ENCODE assay signal across 1 cellular context in the genomic region with DNA sequence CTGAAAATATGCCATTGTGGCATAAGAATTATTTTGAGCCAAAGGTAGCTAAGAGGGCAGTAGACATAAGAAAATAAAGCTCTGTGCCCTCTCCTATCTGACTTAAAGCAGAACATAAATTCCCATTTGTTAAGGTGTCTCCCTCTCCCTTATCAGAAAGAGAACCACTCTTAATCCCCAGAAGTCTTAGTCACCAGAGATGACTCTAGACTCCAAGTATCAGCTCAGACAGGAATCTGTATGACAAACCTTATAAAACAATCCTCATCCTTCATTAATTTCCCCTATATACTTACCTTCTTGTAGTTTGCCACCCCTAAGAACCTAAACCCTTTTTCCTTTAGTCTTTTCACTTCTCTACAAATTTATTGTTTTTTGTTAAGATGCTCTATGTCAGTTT.
TF ChIP-seq lines count a peak whose summit lies in the region.

No MANE protein-coding gene starts in this region.

TF ChIP-seq in K562, 482 proteins besides CTCF, POLR2A, EP300 and RAD21 (continued from another document):
- 0 out of 2 replicates have a peak, but pooled peaks have one; percentile 15 for TF ChIP-seq SMAD4 (CRISPR knock-in tag; conservative IDR thresholded peaks at IDR 0.05)
- TF ChIP-seq POLR2AphosphoS5 (IDR thresholded peaks at IDR 0.05; ENCODE audit: control insufficient read depth, insufficient read depth, low read depth, low read length): 0 out of 2 replicates have a peak, but pooled peaks have one; percentile 34
- no peak for TF ChIP-seq E2F3 (CRISPR knock-in tag; IDR thresholded peaks at IDR 0.05)
- TF ChIP-seq CBFA2T3 (IDR thresholded peaks at IDR 0.05): peak; percentile 84
- no peak for TF ChIP-seq FOXA1 (IDR thresholded peaks at IDR 0.05; ENCODE audit: borderline replicate concordance)
- no peak for TF ChIP-seq ATF7 (IDR thresholded peaks at IDR 0.05)
- TF ChIP-seq C11orf30 (IDR thresholded peaks at IDR 0.05; ENCODE audit: low read depth): peak; percentile 51; the same call in 1 of the 2 replicates
- TF ChIP-seq SMARCA4 (IDR thresholded peaks at IDR 0.05): peak; percentile 92
- TF ChIP-seq CBFA2T2 (conservative IDR thresholded peaks at IDR 0.05): peak; percentile 68
- TF ChIP-seq CREBBP (IDR thresholded peaks at IDR 0.05; ENCODE audit: low read depth, low read length): no peak
- peak; percentile 46; the same call in 1 of the 2 replicates for TF ChIP-seq ZNF316 (IDR thresholded peaks at IDR 0.05)
- TF ChIP-seq MIER1 (IDR thresholded peaks at IDR 0.05; ENCODE audit: low read depth): peak; percentile 22; the same call in 1 of the 2 replicates
- peak; percentile 42; the same call in 1 of the 2 replicates for TF ChIP-seq LEF1 (IDR thresholded peaks at IDR 0.05)
- TF ChIP-seq MYC (IDR thresholded peaks at IDR 0.05; ENCODE audit: low read depth, low read length): no peak
- no peak for TF ChIP-seq MYC (CRISPR knock-in tag; IDR thresholded peaks at IDR 0.05; ENCODE audit: borderline replicate concordance, low read depth)
- no peak for TF ChIP-seq LCOR (CRISPR knock-in tag; IDR thresholded peaks at IDR 0.05)
- TF ChIP-seq ZBED1 (IDR thresholded peaks at IDR 0.05): no peak
- TF ChIP-seq, protein P1, sequence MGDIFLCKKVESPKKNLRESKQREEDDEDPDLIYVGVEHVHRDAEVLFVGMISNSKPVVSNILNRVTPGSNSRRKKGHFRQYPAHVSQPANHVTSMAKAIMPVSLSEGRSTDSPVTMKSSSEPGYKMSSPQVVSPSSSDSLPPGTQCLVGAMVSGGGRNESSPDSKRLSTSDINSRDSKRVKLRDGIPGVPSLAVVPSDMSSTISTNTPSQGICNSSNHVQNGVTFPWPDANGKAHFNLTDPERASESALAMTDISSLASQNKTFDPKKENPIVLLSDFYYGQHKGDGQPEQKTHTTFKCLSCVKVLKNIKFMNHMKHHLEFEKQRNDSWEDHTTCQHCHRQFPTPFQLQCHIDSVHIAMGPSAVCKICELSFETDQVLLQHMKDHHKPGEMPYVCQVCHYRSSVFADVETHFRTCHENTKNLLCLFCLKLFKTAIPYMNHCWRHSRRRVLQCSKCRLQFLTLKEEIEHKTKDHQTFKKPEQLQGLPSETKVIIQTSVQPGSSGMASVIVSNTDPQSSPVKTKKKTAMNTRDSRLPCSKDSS (IDR thresholded peaks at IDR 0.05; ENCODE audit: low read depth, partially characterized antibody): no peak
- TF ChIP-seq CREB1 (IDR thresholded peaks at IDR 0.05): no peak
- no peak for TF ChIP-seq CREB1 (CRISPR knock-in tag; IDR thresholded peaks at IDR 0.05)
- TF ChIP-seq ZNF311 (CRISPR knock-in tag; IDR thresholded peaks at IDR 0.05): no peak
- TF ChIP-seq, protein P2, sequence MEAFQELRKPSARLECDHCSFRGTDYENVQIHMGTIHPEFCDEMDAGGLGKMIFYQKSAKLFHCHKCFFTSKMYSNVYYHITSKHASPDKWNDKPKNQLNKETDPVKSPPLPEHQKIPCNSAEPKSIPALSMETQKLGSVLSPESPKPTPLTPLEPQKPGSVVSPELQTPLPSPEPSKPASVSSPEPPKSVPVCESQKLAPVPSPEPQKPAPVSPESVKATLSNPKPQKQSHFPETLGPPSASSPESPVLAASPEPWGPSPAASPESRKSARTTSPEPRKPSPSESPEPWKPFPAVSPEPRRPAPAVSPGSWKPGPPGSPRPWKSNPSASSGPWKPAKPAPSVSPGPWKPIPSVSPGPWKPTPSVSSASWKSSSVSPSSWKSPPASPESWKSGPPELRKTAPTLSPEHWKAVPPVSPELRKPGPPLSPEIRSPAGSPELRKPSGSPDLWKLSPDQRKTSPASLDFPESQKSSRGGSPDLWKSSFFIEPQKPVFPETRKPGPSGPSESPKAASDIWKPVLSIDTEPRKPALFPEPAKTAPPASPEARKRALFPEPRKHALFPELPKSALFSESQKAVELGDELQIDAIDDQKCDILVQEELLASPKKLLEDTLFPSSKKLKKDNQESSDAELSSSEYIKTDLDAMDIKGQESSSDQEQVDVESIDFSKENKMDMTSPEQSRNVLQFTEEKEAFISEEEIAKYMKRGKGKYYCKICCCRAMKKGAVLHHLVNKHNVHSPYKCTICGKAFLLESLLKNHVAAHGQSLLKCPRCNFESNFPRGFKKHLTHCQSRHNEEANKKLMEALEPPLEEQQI (IDR thresholded peaks at IDR 0.05): peak; percentile 44; the same call in 1 of the 2 replicates
- TF ChIP-seq, protein P3, sequence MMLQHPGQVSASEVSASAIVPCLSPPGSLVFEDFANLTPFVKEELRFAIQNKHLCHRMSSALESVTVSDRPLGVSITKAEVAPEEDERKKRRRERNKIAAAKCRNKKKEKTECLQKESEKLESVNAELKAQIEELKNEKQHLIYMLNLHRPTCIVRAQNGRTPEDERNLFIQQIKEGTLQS (IDR thresholded peaks at IDR 0.05): peak; percentile 81
- TF ChIP-seq, protein P3 (CRISPR knock-in tag; conservative IDR thresholded peaks at IDR 0.05): no peak
- TF ChIP-seq, protein P4, sequence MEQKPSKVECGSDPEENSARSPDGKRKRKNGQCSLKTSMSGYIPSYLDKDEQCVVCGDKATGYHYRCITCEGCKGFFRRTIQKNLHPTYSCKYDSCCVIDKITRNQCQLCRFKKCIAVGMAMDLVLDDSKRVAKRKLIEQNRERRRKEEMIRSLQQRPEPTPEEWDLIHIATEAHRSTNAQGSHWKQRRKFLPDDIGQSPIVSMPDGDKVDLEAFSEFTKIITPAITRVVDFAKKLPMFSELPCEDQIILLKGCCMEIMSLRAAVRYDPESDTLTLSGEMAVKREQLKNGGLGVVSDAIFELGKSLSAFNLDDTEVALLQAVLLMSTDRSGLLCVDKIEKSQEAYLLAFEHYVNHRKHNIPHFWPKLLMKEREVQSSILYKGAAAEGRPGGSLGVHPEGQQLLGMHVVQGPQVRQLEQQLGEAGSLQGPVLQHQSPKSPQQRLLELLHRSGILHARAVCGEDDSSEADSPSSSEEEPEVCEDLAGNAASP (IDR thresholded peaks at IDR 0.05): no peak
- TF ChIP-seq ZSCAN32 (CRISPR knock-in tag; IDR thresholded peaks at IDR 0.05): no peak
- TF ChIP-seq, protein P5, sequence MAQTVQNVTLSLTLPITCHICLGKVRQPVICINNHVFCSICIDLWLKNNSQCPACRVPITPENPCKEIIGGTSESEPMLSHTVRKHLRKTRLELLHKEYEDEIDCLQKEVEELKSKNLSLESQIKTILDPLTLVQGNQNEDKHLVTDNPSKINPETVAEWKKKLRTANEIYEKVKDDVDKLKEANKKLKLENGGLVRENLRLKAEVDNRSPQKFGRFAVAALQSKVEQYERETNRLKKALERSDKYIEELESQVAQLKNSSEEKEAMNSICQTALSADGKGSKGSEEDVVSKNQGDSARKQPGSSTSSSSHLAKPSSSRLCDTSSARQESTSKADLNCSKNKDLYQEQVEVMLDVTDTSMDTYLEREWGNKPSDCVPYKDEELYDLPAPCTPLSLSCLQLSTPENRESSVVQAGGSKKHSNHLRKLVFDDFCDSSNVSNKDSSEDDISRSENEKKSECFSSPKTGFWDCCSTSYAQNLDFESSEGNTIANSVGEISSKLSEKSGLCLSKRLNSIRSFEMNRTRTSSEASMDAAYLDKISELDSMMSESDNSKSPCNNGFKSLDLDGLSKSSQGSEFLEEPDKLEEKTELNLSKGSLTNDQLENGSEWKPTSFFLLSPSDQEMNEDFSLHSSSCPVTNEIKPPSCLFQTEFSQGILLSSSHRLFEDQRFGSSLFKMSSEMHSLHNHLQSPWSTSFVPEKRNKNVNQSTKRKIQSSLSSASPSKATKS (CRISPR knock-in tag; IDR thresholded peaks at IDR 0.05): no peak
- TF ChIP-seq SMARCC2 (IDR thresholded peaks at IDR 0.05; ENCODE audit: low read depth): peak; percentile 71; the same call in 1 of the 2 replicates
- TF ChIP-seq JUN (IDR thresholded peaks at IDR 0.05; ENCODE audit: borderline replicate concordance, low read depth, low read length): peak; percentile 66; the same call in 1 of the 2 replicates
- no peak for TF ChIP-seq JUN (CRISPR knock-in tag; IDR thresholded peaks at IDR 0.05; ENCODE audit: borderline replicate concordance)
- TF ChIP-seq TBL1XR1 (IDR thresholded peaks at IDR 0.05; ENCODE audit: low read length in 2 of 2): peak in 1 of 2 experiments; percentile 54; a peak in 1 of 4 replicates
- peak; percentile 76 for TF ChIP-seq KDM1A (IDR thresholded peaks at IDR 0.05)
- peak; percentile 25 for TF ChIP-seq DACH1 (IDR thresholded peaks at IDR 0.05; ENCODE audit: partially characterized antibody)
- TF ChIP-seq SOX6 (IDR thresholded peaks at IDR 0.05): peak; percentile 32; the same call in 1 of the 2 replicates
- no peak for TF ChIP-seq KLF10 (CRISPR knock-in tag; IDR thresholded peaks at IDR 0.05)
- TF ChIP-seq, protein P6, sequence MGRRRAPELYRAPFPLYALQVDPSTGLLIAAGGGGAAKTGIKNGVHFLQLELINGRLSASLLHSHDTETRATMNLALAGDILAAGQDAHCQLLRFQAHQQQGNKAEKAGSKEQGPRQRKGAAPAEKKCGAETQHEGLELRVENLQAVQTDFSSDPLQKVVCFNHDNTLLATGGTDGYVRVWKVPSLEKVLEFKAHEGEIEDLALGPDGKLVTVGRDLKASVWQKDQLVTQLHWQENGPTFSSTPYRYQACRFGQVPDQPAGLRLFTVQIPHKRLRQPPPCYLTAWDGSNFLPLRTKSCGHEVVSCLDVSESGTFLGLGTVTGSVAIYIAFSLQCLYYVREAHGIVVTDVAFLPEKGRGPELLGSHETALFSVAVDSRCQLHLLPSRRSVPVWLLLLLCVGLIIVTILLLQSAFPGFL (CRISPR knock-in tag; IDR thresholded peaks at IDR 0.05): no peak
- no peak for TF ChIP-seq NR1H2 (CRISPR knock-in tag; IDR thresholded peaks at IDR 0.05)
- no peak for TF ChIP-seq RUNX1 (IDR thresholded peaks at IDR 0.05; ENCODE audit: low read depth)
- TF ChIP-seq MTA2 (IDR thresholded peaks at IDR 0.05; ENCODE audit: low read depth): no peak
- TF ChIP-seq, protein P7, sequence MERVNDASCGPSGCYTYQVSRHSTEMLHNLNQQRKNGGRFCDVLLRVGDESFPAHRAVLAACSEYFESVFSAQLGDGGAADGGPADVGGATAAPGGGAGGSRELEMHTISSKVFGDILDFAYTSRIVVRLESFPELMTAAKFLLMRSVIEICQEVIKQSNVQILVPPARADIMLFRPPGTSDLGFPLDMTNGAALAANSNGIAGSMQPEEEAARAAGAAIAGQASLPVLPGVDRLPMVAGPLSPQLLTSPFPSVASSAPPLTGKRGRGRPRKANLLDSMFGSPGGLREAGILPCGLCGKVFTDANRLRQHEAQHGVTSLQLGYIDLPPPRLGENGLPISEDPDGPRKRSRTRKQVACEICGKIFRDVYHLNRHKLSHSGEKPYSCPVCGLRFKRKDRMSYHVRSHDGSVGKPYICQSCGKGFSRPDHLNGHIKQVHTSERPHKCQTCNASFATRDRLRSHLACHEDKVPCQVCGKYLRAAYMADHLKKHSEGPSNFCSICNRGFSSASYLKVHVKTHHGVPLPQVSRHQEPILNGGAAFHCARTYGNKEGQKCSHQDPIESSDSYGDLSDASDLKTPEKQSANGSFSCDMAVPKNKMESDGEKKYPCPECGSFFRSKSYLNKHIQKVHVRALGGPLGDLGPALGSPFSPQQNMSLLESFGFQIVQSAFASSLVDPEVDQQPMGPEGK (CRISPR knock-in tag; IDR thresholded peaks at IDR 0.05; ENCODE audit: borderline replicate concordance): no peak
- no peak for TF ChIP-seq IFI16 (CRISPR knock-in tag; IDR thresholded peaks at IDR 0.05)
- TF ChIP-seq ZNF589 (CRISPR knock-in tag; IDR thresholded peaks at IDR 0.05; ENCODE audit: low read depth): no peak
